17 cellular contexts compared by ENCODE assay signal in the genomic region with DNA sequence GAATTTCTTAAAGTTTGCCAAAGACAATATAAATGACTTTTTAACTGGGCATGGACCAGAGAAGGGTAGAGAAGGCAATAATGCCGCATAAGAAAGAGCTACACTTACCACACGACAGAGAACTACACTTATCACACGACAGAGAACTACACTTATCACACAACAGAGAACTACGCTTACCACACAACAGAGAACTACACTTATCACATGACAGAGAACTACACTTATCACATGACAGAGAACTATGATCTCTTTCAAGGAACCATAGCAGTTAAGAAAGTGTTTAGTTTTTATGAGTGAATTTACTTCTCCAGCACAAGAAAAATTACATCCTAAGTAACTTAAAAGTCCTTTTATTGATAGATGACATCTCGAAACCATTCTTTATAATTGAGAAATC.
"Had no signal": no experiment of that assay in that cellular context is flagged by ENCODE, and none has a peak within 500 bp of the region (broad histone marks: within the 10 kb centered on the region; RNA-seq: fewer than 3 reads in every experiment).

No MANE protein-coding gene starts in this region.

- H3K9me3 ChIP-seq: colonic mucosa, heart left ventricle, pancreas, suprapubic skin, tibial nerve had no signal

- H3K27ac ChIP-seq: colonic mucosa, heart left ventricle, pancreas, suprapubic skin, tibial nerve had no signal

- H3K4me3 Mint-ChIP-seq: activated CD8-positive, alpha-beta T cell treated with anti-CD3 and anti-CD28 coated beads for 36 hours; activated naive CD8-positive, alpha-beta T cell treated with anti-CD3 and anti-CD28 coated beads for 36 hours; activated T-cell treated with anti-CD3 and anti-CD28 coated beads, Interleukin-2, amount 50 U/mL, for 24 hours; natural killer cell treated with Interleukin-12 subunit alpha and Interleukin-12 subunit beta and Interleukin-15 and Interleukin-18, amount 100 ng/mL, for 72 hours; stimulated activated naive CD8-positive, alpha-beta T cell treated with anti-CD3 and anti-CD28 coated beads, Interleukin-15, amount 100 ng/mL, for 72 hours; T-helper 17 cell had no signal

- DNase-seq: activated CD4-positive, alpha-beta T cell treated with anti-CD3 and anti-CD28 coated beads for 48 hours; activated CD8-positive, alpha-beta memory T cell treated with anti-CD3 and anti-CD28 coated beads, Interleukin-2, amount 50 U/mL, for 4 hours; activated CD8-positive, alpha-beta T cell treated with anti-CD3 and anti-CD28 coated beads for 36 hours; activated naive CD4-positive, alpha-beta T cell treated with Interleukin-2 at 50 U/mL for 16 hours; activated naive CD8-positive, alpha-beta T cell treated with anti-CD3 and anti-CD28 coated beads for 36 hours; activated T-cell treated with anti-CD3 and anti-CD28 coated beads, Interleukin-2, amount 50 U/mL, for 24 hours; central memory CD4-positive, alpha-beta T cell; colonic mucosa; heart left ventricle; pancreas; right cardiac atrium; stimulated activated CD4-positive, alpha-beta T cell treated with anti-CD3 and anti-CD28 coated beads, Interleukin-1b, Interleukin-23, amount 100 ng/mL, for 48 hours; stimulated activated naive CD8-positive, alpha-beta T cell treated with anti-CD3 and anti-CD28 coated beads, Interleukin-15, amount 100 ng/mL, for 72 hours; T-helper 17 cell had no signal

- H3K9me3 Mint-ChIP-seq: activated CD8-positive, alpha-beta T cell treated with anti-CD3 and anti-CD28 coated beads for 36 hours; activated naive CD8-positive, alpha-beta T cell treated with anti-CD3 and anti-CD28 coated beads for 36 hours; activated T-cell treated with anti-CD3 and anti-CD28 coated beads, Interleukin-2, amount 50 U/mL, for 24 hours; natural killer cell treated with Interleukin-12 subunit alpha and Interleukin-12 subunit beta and Interleukin-15 and Interleukin-18, amount 100 ng/mL, for 72 hours; stimulated activated naive CD8-positive, alpha-beta T cell treated with anti-CD3 and anti-CD28 coated beads, Interleukin-15, amount 100 ng/mL, for 72 hours had no signal

- H3K27ac Mint-ChIP-seq: activated CD8-positive, alpha-beta T cell treated with anti-CD3 and anti-CD28 coated beads for 36 hours; activated naive CD8-positive, alpha-beta T cell treated with anti-CD3 and anti-CD28 coated beads for 36 hours; activated T-cell treated with anti-CD3 and anti-CD28 coated beads, Interleukin-2, amount 50 U/mL, for 24 hours; natural killer cell treated with Interleukin-12 subunit alpha and Interleukin-12 subunit beta and Interleukin-15 and Interleukin-18, amount 100 ng/mL, for 72 hours; stimulated activated naive CD8-positive, alpha-beta T cell treated with anti-CD3 and anti-CD28 coated beads, Interleukin-15, amount 100 ng/mL, for 72 hours; T-helper 17 cell had no signal

- H3K4me3 ChIP-seq: colonic mucosa, heart left ventricle, pancreas, suprapubic skin, tibial nerve had no signal

- H3K4me1 Mint-ChIP-seq: activated naive CD8-positive, alpha-beta T cell treated with anti-CD3 and anti-CD28 coated beads for 36 hours; stimulated activated naive CD8-positive, alpha-beta T cell treated with anti-CD3 and anti-CD28 coated beads, Interleukin-15, amount 100 ng/mL, for 72 hours had no signal

- ATAC-seq: heart left ventricle; natural killer cell treated with Interleukin-12 subunit alpha and Interleukin-12 subunit beta and Interleukin-15 and Interleukin-18, amount 100 ng/mL, for 72 hours; right cardiac atrium had no signal

- H3K27me3 Mint-ChIP-seq: activated CD8-positive, alpha-beta T cell treated with anti-CD3 and anti-CD28 coated beads for 36 hours; activated naive CD8-positive, alpha-beta T cell treated with anti-CD3 and anti-CD28 coated beads for 36 hours; activated T-cell treated with anti-CD3 and anti-CD28 coated beads, Interleukin-2, amount 50 U/mL, for 24 hours; natural killer cell treated with Interleukin-12 subunit alpha and Interleukin-12 subunit beta and Interleukin-15 and Interleukin-18, amount 100 ng/mL, for 72 hours; stimulated activated naive CD8-positive, alpha-beta T cell treated with anti-CD3 and anti-CD28 coated beads, Interleukin-15, amount 100 ng/mL, for 72 hours; T-helper 17 cell had no signal

- H3K27me3 ChIP-seq: colonic mucosa, heart left ventricle, pancreas, suprapubic skin, tibial nerve had no signal

- H3K4me1 ChIP-seq: colonic mucosa, heart left ventricle, pancreas, suprapubic skin, tibial nerve had no signal

- H3K36me3 ChIP-seq: colonic mucosa had no signal
